Comparison of ENCODE assay signal across 8 cellular contexts in genomic region chr2:126658910-126659613, GRCh38. TPM values are rescaled to one million over a fixed set of nuclear protein-coding genes. Genes with fewer than 3 reads are reported as not detected.
A peak's percentile ranks its signal among the peaks of the same experiment; 100 is the strongest.
DNase-seq lines count a peak whose midpoint lies in the region; ATAC-seq and TF ChIP-seq lines count a peak whose summit lies in the region.

No MANE protein-coding gene starts in this region.

- H3K27me3 ChIP-seq in BJ (ENCODE audit: control insufficient read depth, insufficient read depth, low read length) (no peaks in the 10 kb centered on the region), rectal smooth muscle tissue (ENCODE audit: control insufficient read depth, insufficient read depth, low read length) (no peaks in the 10 kb centered on the region)

- no peak for DNase-seq in BJ (ENCODE audit: low read depth)
- DNase-seq in activated CD4-positive, alpha-beta memory T cell treated with anti-CD3 and anti-CD28 coated beads, Interleukin-2, amount 10 ng/mL, durations not matched to agents 7 days and 5 days = peak; percentile 82
- peak; percentile 86 for DNase-seq in fibroblast of pulmonary artery (ENCODE audit: low read depth)
- DNase-seq in DMS79 treated with DMSO at 0.1 percent for 48 hours (lab: John Stamatoyannopoulos, UW) = no peak
- no peak for DNase-seq in middle frontal gyrus (ENCODE audit: extremely low spot score, low spot score)

- TF ChIP-seq CTCF in BJ (IDR thresholded peaks at IDR 0.05; ENCODE audit: insufficient read depth, low read depth, low read length) (no peak), fibroblast of pulmonary artery (IDR thresholded peaks at IDR 0.05; ENCODE audit: low read length, missing control alignments) (peak; percentile 6)

- H3K4me1 Mint-ChIP-seq in activated CD4-positive, alpha-beta memory T cell treated with anti-CD3 and anti-CD28 coated beads, Interleukin-2, amount 10 ng/mL, durations not matched to agents 7 days and 5 days = peaks cover 73% of the 10 kb centered on the region

- ATAC-seq in GM19397 (IDR thresholded peaks at IDR 0.05; ENCODE audit: unreplicated experiment) (peak; percentile 33), HG03442 (IDR thresholded peaks at IDR 0.05; ENCODE audit: unreplicated experiment) (peak; percentile 39)

- peak overlapping the region; percentile 93 for H3K27ac Mint-ChIP-seq in activated CD4-positive, alpha-beta memory T cell treated with anti-CD3 and anti-CD28 coated beads, Interleukin-2, amount 10 ng/mL, durations not matched to agents 7 days and 5 days

- peak overlapping the region; percentile 71 for H3K4me3 Mint-ChIP-seq in activated CD4-positive, alpha-beta memory T cell treated with anti-CD3 and anti-CD28 coated beads, Interleukin-2, amount 10 ng/mL, durations not matched to agents 7 days and 5 days

- no peaks in the 10 kb centered on the region for H3K27me3 Mint-ChIP-seq in activated CD4-positive, alpha-beta memory T cell treated with anti-CD3 and anti-CD28 coated beads, Interleukin-2, amount 10 ng/mL, durations not matched to agents 7 days and 5 days

- no peak overlapping the region for H3K9ac ChIP-seq in rectal smooth muscle tissue (ENCODE audit: low read length)

- H3K9me3 Mint-ChIP-seq in activated CD4-positive, alpha-beta memory T cell treated with anti-CD3 and anti-CD28 coated beads, Interleukin-2, amount 10 ng/mL, durations not matched to agents 7 days and 5 days = no peaks in the 10 kb centered on the region

- H3K27ac ChIP-seq in rectal smooth muscle tissue (ENCODE audit: low read depth, low read length) = peak overlapping the region; percentile 58

- CTCF ChIA-PET in BJ (lab: Yijun Ruan, JAX) = no interaction called here
- CTCF ChIA-PET in activated CD4-positive, alpha-beta memory T cell treated with anti-CD3 and anti-CD28 coated beads, Interleukin-2, amount 10 ng/mL, durations not matched to agents 7 days and 5 days (lab: Charles Lee) = interaction anchor here (1.3 kb wide), 1 partner anchor 118 kb away, joined by 4 read pairs; no protein-coding TSS in a partner anchor

- H3K36me3 ChIP-seq in BJ (ENCODE audit: control insufficient read depth, insufficient read depth, low read length) (peaks cover 7% of the 10 kb centered on the region), rectal smooth muscle tissue (ENCODE audit: control insufficient read depth, insufficient read depth, low read length) (no peaks in the 10 kb centered on the region)

- POLR2A ChIA-PET in BJ (lab: Charles Lee) = no interaction called here
- POLR2A ChIA-PET in activated CD4-positive, alpha-beta memory T cell treated with anti-CD3 and anti-CD28 coated beads, Interleukin-2, amount 10 ng/mL, durations not matched to agents 7 days and 5 days (lab: Charles Lee) = interaction anchor here (1.0 to 1.5 kb wide), 3 partner anchors 9 to 118 kb away, joined by 3 read pairs; no protein-coding TSS in a partner anchor

- H3K4me1 ChIP-seq in rectal smooth muscle tissue (ENCODE audit: control insufficient read depth, insufficient read depth, low read length) = peaks cover 31% of the 10 kb centered on the region

- 0 out of 2 replicates have a peak overlapping the region, but pooled peaks have one; percentile 2 for H3K4me3 ChIP-seq in BJ (ENCODE audit: low read depth, low read length)
- H3K4me3 ChIP-seq in fibroblast of pulmonary artery (replicated peaks; ENCODE audit: low read depth, low read length) = no peak overlapping the region
- H3K4me3 ChIP-seq in rectal smooth muscle tissue (ENCODE audit: low read length) = peak overlapping the region; percentile 38

- peaks cover 53% of the 10 kb centered on the region for H3K36me3 Mint-ChIP-seq in activated CD4-positive, alpha-beta memory T cell treated with anti-CD3 and anti-CD28 coated beads, Interleukin-2, amount 10 ng/mL, durations not matched to agents 7 days and 5 days (ENCODE audit: low read depth)

RNA-seq across cellular contexts. Expression of gene GYPC, which starts 3.1 kb away (rescaled TPM):
- 164 and 236 TPM in 2 replicates for polyA plus RNA-seq in BJ (2011; rRNA removed)
- 83.8 and 133 TPM in 2 replicates for polyA minus RNA-seq in BJ (2011; rRNA and poly(A)+ RNA removed)
- total RNA-seq in activated CD4-positive, alpha-beta memory T cell treated with anti-CD3 and anti-CD28 coated beads, Interleukin-2, amount 10 ng/mL, durations not matched to agents 7 days and 5 days = 100 to 1,000 TPM; 133 TPM

Comparison
In these comparisons a context has a peak if more than half of its experiments do, and no peak if none do; other contexts are left out.
1. DNase-seq: peak in activated CD4-positive, alpha-beta memory T cell treated with anti-CD3 and anti-CD28 coated beads, Interleukin-2, amount 10 ng/mL, durations not matched to agents 7 days and 5 days (single experiment) and fibroblast of pulmonary artery (single experiment); none in BJ (single experiment), DMS79 treated with DMSO at 0.1 percent for 48 hours (single experiment) and middle frontal gyrus (single experiment).